ENCODE assay signal across 11 cellular contexts in genomic region chr3:127409421-127410136, GRCh38.
"Had no signal": no experiment of that assay in that cellular context is flagged by ENCODE, and none has a peak within 500 bp of the region (broad histone marks: within the 10 kb centered on the region; RNA-seq: fewer than 3 reads in every experiment).

No MANE protein-coding gene starts in this region.

- H3K27me3 ChIP-seq: thyroid gland, uterus had no signal

- H3K36me3 ChIP-seq: adrenal gland, thyroid gland, uterus had no signal

- ATAC-seq: esophagus mucosa, left colon, natural killer cell, T-helper 17 cell had no signal

- H3K4me3 Mint-ChIP-seq: immature natural killer cell, natural killer cell, T-helper 17 cell had no signal

- H3K4me3 ChIP-seq: adrenal gland, thyroid gland, uterus had no signal

- H3K4me1 ChIP-seq: adrenal gland, thyroid gland, uterus had no signal

- H3K4me1 Mint-ChIP-seq: immature natural killer cell, natural killer cell had no signal

- H3K9me3 ChIP-seq: adrenal gland, thyroid gland, uterus had no signal

- H3K27ac Mint-ChIP-seq: immature natural killer cell, natural killer cell, T-helper 17 cell had no signal

- H3K36me3 Mint-ChIP-seq: immature natural killer cell, natural killer cell had no signal

- H3K27ac ChIP-seq: adrenal gland, thyroid gland, uterus had no signal

- H3K9me3 Mint-ChIP-seq: natural killer cell had no signal

- DNase-seq: activated naive CD4-positive, alpha-beta T cell treated with Interleukin-2 at 50 U/mL for 16 hours; central memory CD4-positive, alpha-beta T cell; immature natural killer cell; natural killer cell; small intestine; thyroid gland had no signal
